Comparison of ENCODE assay signal across 10 cellular contexts in genomic region chr7:43586251-43586900, GRCh38. TPM values are rescaled to one million over a fixed set of nuclear protein-coding genes. Genes with fewer than 3 reads are reported as not detected.
DNase-seq lines count a peak whose midpoint lies in the region; ATAC-seq and TF ChIP-seq lines count a peak whose summit lies in the region.
"Had no signal": no experiment of that assay in that cellular context is flagged by ENCODE, and none has a peak within 500 bp of the region (broad histone marks: within the 10 kb centered on the region; RNA-seq: fewer than 3 reads in every experiment).

No MANE protein-coding gene starts in this region.

- peaks cover 26% of the 10 kb centered on the region for H3K4me1 Mint-ChIP-seq in neural crest cell

- H3K9me3 Mint-ChIP-seq in neural crest cell = no peaks in the 10 kb centered on the region

- no peak for TF ChIP-seq CTCF in neural crest cell (conservative IDR thresholded peaks at IDR 0.05)

- peak; percentile 29 for DNase-seq in Daoy (ENCODE audit: low read depth)
- peak; percentile 72 for DNase-seq in NAMALWA (ENCODE audit: low spot score)
- DNase-seq in astrocyte of the hippocampus (ENCODE audit: low read depth, low spot score) = peak; percentile 64
- DNase-seq in neural crest cell (ENCODE audit: low read depth, low spot score) = no peak
- no peak for DNase-seq in medulla oblongata (ENCODE audit: extremely low spot score)
- DNase-seq: left cardiac atrium, NCI-H1092 treated with DMSO at 0.1 percent for 48 hours had no signal

- no peak for ATAC-seq in GM18520 (IDR thresholded peaks at IDR 0.05; ENCODE audit: unreplicated experiment)
- ATAC-seq in HG02678 (IDR thresholded peaks at IDR 0.05; ENCODE audit: unreplicated experiment) = no peak
- no peak for ATAC-seq in GM18511 (IDR thresholded peaks at IDR 0.05; ENCODE audit: unreplicated experiment)
- ATAC-seq: left cardiac atrium had no signal

- peaks cover 15% of the 10 kb centered on the region for H3K27me3 Mint-ChIP-seq in neural crest cell (ENCODE audit: low read depth)

- peak overlapping the region; percentile 42 for H3K4me3 Mint-ChIP-seq in neural crest cell

- no peak overlapping the region for H3K27ac Mint-ChIP-seq in neural crest cell (ENCODE audit: unreplicated experiment)

- H3K36me3 Mint-ChIP-seq in neural crest cell (ENCODE audit: low read depth) = no peaks in the 10 kb centered on the region

RNA-seq across cellular contexts. Expression of gene STK17A, which starts 3.5 kb away (rescaled TPM):
- 153 and 156 TPM in 2 replicates for total RNA-seq in Daoy (2014; rRNA removed; shearing (Covaris generic))
- 6.3 and 7.1 TPM in 2 replicates for total RNA-seq in neural crest cell

Comparison
In these comparisons a context has a peak if more than half of its experiments do, and no peak if none do; other contexts are left out.
1. DNase-seq: peak in Daoy (single experiment), NAMALWA (single experiment) and astrocyte of the hippocampus (single experiment); none in neural crest cell (single experiment) and medulla oblongata (single experiment).
2. RNA of gene STK17A, which starts 3.5 kb away (total RNA-seq): 153 to 156 TPM in Daoy; 6.3 to 7.1 TPM in neural crest cell; every median in the first group is over 10 times any median in the second.